ENCODE assay signal across 1 cellular context in the genomic region with DNA sequence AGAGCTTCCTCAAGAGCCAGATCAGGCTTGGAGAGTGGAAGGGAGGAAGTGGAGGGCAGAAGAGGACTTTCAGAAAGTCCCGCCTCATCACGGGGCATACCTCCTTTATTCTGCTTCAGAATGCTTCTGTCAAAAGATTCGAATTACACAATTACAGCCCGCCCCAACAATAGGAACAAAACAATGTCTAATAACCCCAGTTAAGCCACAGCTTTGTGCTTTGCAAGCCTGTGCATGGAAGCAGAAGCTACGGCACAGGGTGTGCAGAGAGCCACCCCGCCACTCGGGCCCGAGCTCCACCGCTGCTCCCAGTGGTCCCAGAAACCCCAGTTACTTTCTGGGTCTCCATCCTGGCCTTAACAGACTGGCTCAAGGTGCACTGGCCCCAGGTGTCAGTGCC.
TF ChIP-seq lines count a peak whose summit lies in the region.

No MANE protein-coding gene starts in this region.

TF ChIP-seq in HepG2, 621 proteins besides CTCF, POLR2A, EP300 and RAD21:
- TF ChIP-seq JARID2 (CRISPR knock-in tag; IDR thresholded peaks at IDR 0.05; ENCODE audit: insufficient replicate concordance) (no peak), ZNF674 (CRISPR knock-in tag; IDR thresholded peaks at IDR 0.05; ENCODE audit: low read depth) (no peak), TCF7 (IDR thresholded peaks at IDR 0.05; ENCODE audit: low read depth) (no peak), SP4 (CRISPR knock-in tag; IDR thresholded peaks at IDR 0.05) (no peak), GPN1 (CRISPR knock-in tag; IDR thresholded peaks at IDR 0.05; ENCODE audit: borderline replicate concordance) (no peak), SOX6 (IDR thresholded peaks at IDR 0.05) (no peak), SOX6 (CRISPR knock-in tag; IDR thresholded peaks at IDR 0.05) (no peak), PPARG (CRISPR knock-in tag; conservative IDR thresholded peaks at IDR 0.05) (no peak), MED13 (CRISPR knock-in tag; IDR thresholded peaks at IDR 0.05) (no peak), ZBTB25 (CRISPR knock-in tag; IDR thresholded peaks at IDR 0.05) (no peak), ZNF550 (CRISPR knock-in tag; IDR thresholded peaks at IDR 0.05; ENCODE audit: borderline replicate concordance) (no peak), ZNF33A (CRISPR knock-in tag; IDR thresholded peaks at IDR 0.05; ENCODE audit: borderline replicate concordance) (no peak), EZH2 (conservative IDR thresholded peaks at IDR 0.05; ENCODE audit: low read depth, low read length) (no peak), ZMYM4 (CRISPR knock-in tag; IDR thresholded peaks at IDR 0.05) (no peak), SAFB2 (CRISPR knock-in tag; IDR thresholded peaks at IDR 0.05; ENCODE audit: borderline replicate concordance, low read depth) (no peak), ZBTB1 (CRISPR knock-in tag; IDR thresholded peaks at IDR 0.05; ENCODE audit: borderline replicate concordance) (no peak), ZNF724P (CRISPR knock-in tag; IDR thresholded peaks at IDR 0.05; ENCODE audit: borderline replicate concordance) (no peak), HES4 (CRISPR knock-in tag; IDR thresholded peaks at IDR 0.05; ENCODE audit: borderline replicate concordance) (no peak)
- TF ChIP-seq, protein P1, sequence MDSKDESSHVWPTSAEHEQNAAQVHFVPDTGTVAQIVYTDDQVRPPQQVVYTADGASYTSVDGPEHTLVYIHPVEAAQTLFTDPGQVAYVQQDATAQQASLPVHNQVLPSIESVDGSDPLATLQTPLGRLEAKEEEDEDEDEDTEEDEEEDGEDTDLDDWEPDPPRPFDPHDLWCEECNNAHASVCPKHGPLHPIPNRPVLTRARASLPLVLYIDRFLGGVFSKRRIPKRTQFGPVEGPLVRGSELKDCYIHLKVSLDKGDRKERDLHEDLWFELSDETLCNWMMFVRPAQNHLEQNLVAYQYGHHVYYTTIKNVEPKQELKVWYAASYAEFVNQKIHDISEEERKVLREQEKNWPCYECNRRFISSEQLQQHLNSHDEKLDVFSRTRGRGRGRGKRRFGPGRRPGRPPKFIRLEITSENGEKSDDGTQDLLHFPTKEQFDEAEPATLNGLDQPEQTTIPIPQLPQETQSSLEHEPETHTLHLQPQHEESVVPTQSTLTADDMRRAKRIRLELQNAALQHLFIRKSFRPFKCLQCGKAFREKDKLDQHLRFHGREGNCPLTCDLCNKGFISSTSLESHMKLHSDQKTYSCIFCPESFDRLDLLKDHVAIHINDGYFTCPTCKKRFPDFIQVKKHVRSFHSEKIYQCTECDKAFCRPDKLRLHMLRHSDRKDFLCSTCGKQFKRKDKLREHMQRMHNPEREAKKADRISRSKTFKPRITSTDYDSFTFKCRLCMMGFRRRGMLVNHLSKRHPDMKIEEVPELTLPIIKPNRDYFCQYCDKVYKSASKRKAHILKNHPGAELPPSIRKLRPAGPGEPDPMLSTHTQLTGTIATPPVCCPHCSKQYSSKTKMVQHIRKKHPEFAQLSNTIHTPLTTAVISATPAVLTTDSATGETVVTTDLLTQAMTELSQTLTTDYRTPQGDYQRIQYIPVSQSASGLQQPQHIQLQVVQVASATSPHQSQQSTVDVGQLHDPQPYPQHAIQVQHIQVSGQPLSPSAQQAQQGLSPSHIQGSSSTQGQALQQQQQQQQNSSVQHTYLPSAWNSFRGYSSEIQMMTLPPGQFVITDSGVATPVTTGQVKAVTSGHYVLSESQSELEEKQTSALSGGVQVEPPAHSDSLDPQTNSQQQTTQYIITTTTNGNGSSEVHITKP (CRISPR knock-in tag; IDR thresholded peaks at IDR 0.05; ENCODE audit: low read depth), result no peak
- TF ChIP-seq, protein P2, sequence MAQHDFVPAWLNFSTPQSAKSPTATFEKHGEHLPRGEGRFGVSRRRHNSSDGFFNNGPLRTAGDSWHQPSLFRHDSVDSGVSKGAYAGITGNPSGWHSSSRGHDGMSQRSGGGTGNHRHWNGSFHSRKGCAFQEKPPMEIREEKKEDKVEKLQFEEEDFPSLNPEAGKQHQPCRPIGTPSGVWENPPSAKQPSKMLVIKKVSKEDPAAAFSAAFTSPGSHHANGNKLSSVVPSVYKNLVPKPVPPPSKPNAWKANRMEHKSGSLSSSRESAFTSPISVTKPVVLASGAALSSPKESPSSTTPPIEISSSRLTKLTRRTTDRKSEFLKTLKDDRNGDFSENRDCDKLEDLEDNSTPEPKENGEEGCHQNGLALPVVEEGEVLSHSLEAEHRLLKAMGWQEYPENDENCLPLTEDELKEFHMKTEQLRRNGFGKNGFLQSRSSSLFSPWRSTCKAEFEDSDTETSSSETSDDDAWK (CRISPR knock-in tag; IDR thresholded peaks at IDR 0.05), result no peak
